In genomic region chr2:152717242-152718046, GRCh38 we compare ENCODE assay signal across 8 cellular contexts. TPM values are rescaled to one million over a fixed set of nuclear protein-coding genes. Genes with fewer than 3 reads are reported as not detected.
DNase-seq lines count a peak whose midpoint lies in the region; ATAC-seq and TF ChIP-seq lines count a peak whose summit lies in the region.

Gene PRPF40A (minus strand): TSS chr2:152717461. CDS start chr2:152717439, 22 bp downstream.

- H3K4me1 Mint-ChIP-seq in activated T-cell treated with anti-CD3 and anti-CD28 coated beads, Interleukin-2, amount 50 U/mL, for 4 hours (ENCODE audit: low read depth), result peaks cover 66% of the 10 kb centered on the region

- POLR2A ChIA-PET in Panc1 (lab: Charles Lee), result interaction anchor here (0.6 to 0.7 kb wide), 3 partner anchors 197 to 664 kb away, joined by 3 to 9 read pairs (median 7); no protein-coding TSS in a partner anchor

- peak within 1 kb of the TSS; percentile 66 to 96 for H3K4me3 ChIP-seq in Panc1 (ENCODE audit: low read depth in 2 of 2, low read length in 2 of 2)
- peak within 1 kb of the TSS; percentile 88 to 91 for H3K4me3 ChIP-seq in esophagus (ENCODE audit: low read depth in 1 of 2, low read length in 2 of 2)
- H3K4me3 ChIP-seq in muscle layer of colon (ENCODE audit: low read depth in 1 of 2, low read length in 2 of 2), result peak within 1 kb of the TSS; percentile 89 to 98

- H3K27ac ChIP-seq in Panc1 (ENCODE audit: low read length) (peak within 1 kb of the TSS; percentile 98), esophagus (ENCODE audit: low read depth in 2 of 2, low read length in 1 of 2) (peak within 1 kb of the TSS; percentile 99 to 100), muscle layer of colon (ENCODE audit: low read depth, low read length) (peak within 1 kb of the TSS; percentile 97)

- DNase-seq in DMS53 (lab: John Stamatoyannopoulos, UW) (peak; percentile 93), KG1 (lab: John Stamatoyannopoulos, UW) (peak; percentile 96), Panc1 (ENCODE audit: low read depth, low spot score) (peak; percentile 87)
- peak; percentile 98 for DNase-seq in activated T-cell treated with anti-CD3 and anti-CD28 coated beads, Interleukin-2, amount 50 U/mL, for 4 hours
- peak; percentile 99 for DNase-seq in stimulated activated CD8-positive, alpha-beta memory T cell treated with anti-CD3 and anti-CD28 coated beads, Interleukin-7, amount 100 ng/mL, for 24 hours (ENCODE audit: low read depth)

- peak within 1 kb of the TSS; percentile 100 for H3K4me3 Mint-ChIP-seq in activated T-cell treated with anti-CD3 and anti-CD28 coated beads, Interleukin-2, amount 50 U/mL, for 4 hours

- H3K27me3 ChIP-seq in Panc1 (ENCODE audit: control insufficient read depth, insufficient read depth, low read length), result no peaks in the 10 kb centered on the region
- H3K27me3 ChIP-seq in esophagus (ENCODE audit: control insufficient read depth in 1 of 2, insufficient read depth in 2 of 2, low read length in 2 of 2), result no peaks in the 10 kb centered on the region
- no peaks in the 10 kb centered on the region for H3K27me3 ChIP-seq in muscle layer of colon (ENCODE audit: control insufficient read depth in 1 of 2, insufficient read depth in 2 of 2, low read length in 2 of 2)

- in situ Hi-C loops in Panc1 (cut with HindIII; ENCODE audit: low pct_unique_long_range_greater_than_20kb, low sequenced_read_pairs), result no loop called here

- TF ChIP-seq CTCF in Panc1 (IDR thresholded peaks at IDR 0.05), result no peak

- ATAC-seq in GM21723 (IDR thresholded peaks at IDR 0.05; ENCODE audit: unreplicated experiment) (peak; percentile 68), Panc1 (peak; percentile 85)
- peak; percentile 81 to 82 for ATAC-seq in activated T-cell treated with anti-CD3 and anti-CD28 coated beads, Interleukin-2, amount 50 U/mL, for 4 hours

- peaks cover 35% of the 10 kb centered on the region for H3K4me1 ChIP-seq in Panc1 (ENCODE audit: control insufficient read depth, insufficient read depth, low read length)
- peaks cover 0 to 2% of the 10 kb centered on the region in 2 donors for H3K4me1 ChIP-seq in esophagus (ENCODE audit: control insufficient read depth in 2 of 2, insufficient read depth in 2 of 2, low read length in 1 of 2)
- peaks cover 36% of the 10 kb centered on the region for H3K4me1 ChIP-seq in muscle layer of colon (ENCODE audit: insufficient read depth, low read length)

- peak within 1 kb of the TSS; percentile 98 for H3K9ac ChIP-seq in muscle layer of colon (ENCODE audit: low read length)

- intact Hi-C loops in Panc1 (cut with micrococcal nuclease; ENCODE audit: unreplicated experiment), result no loop called here

- peaks cover 31% of the 10 kb centered on the region for H3K36me3 Mint-ChIP-seq in activated T-cell treated with anti-CD3 and anti-CD28 coated beads, Interleukin-2, amount 50 U/mL, for 4 hours (ENCODE audit: insufficient read depth)

- WGBS in esophagus, 2 donors, result 0 to 1% methylated on average over 62 to 68 of the region's 68 CpGs

- BruUV-seq in Panc1 (replicated peaks; lab: Mats Ljungman, UMichigan), result no TSS peak

- H3K36me3 ChIP-seq in Panc1 (ENCODE audit: control insufficient read depth, insufficient read depth, low read length) (peaks cover 45% of the 10 kb centered on the region), esophagus (ENCODE audit: control insufficient read depth in 2 of 2, insufficient read depth in 2 of 2, low read length in 1 of 2) (peaks cover 0 to under 1% of the 10 kb centered on the region in 2 donors), muscle layer of colon (ENCODE audit: insufficient read depth, low read length) (peaks cover 11% of the 10 kb centered on the region)

- no peaks in the 10 kb centered on the region for H3K9me3 Mint-ChIP-seq in activated T-cell treated with anti-CD3 and anti-CD28 coated beads, Interleukin-2, amount 50 U/mL, for 4 hours

- no peaks in the 10 kb centered on the region for H3K27me3 Mint-ChIP-seq in activated T-cell treated with anti-CD3 and anti-CD28 coated beads, Interleukin-2, amount 50 U/mL, for 4 hours (ENCODE audit: low read depth)

- CTCF ChIA-PET in Panc1 (lab: Charles Lee), result no interaction called here

- H3K9me3 ChIP-seq in Panc1 (ENCODE audit: control insufficient read depth, insufficient read depth, low read depth, low read length), result no peaks in the 10 kb centered on the region
- no peaks in the 10 kb centered on the region for H3K9me3 ChIP-seq in esophagus (ENCODE audit: control insufficient read depth in 2 of 2, insufficient read depth in 1 of 2, low read depth in 1 of 2, low read length in 1 of 2)
- no peaks in the 10 kb centered on the region for H3K9me3 ChIP-seq in muscle layer of colon (ENCODE audit: low read length)

RNA-seq across cellular contexts. Expression of gene PRPF40A, which starts in this region (rescaled TPM):
- total RNA-seq in Panc1 (2021; ENCODE audit: unreplicated experiment), result 142 TPM
- polyA plus RNA-seq in Panc1 (2012; ENCODE audit: insufficient read length), result 95.1 TPM
- total RNA-seq in activated T-cell treated with anti-CD3 and anti-CD28 coated beads, Interleukin-2, amount 50 U/mL, for 4 hours, result 100 to 1,000 TPM; 165 to 179 (median 178) TPM
- 10 to 100 TPM; 15.6 to 26.1 TPM for polyA plus RNA-seq in esophagus

Comparison
In these comparisons a context has a peak if more than half of its experiments do, and no peak if none do; other contexts are left out.
1. Peak in every context shown above with its lines: DNase-seq, ATAC-seq, H3K4me3 ChIP-seq and H3K27ac ChIP-seq.